Comparison of ENCODE assay signal across 14 cellular contexts in genomic region chr5:151676719-151677118, GRCh38. TPM values are rescaled to one million over a fixed set of nuclear protein-coding genes. Genes with fewer than 3 reads are reported as not detected.
DNase-seq lines count a peak whose midpoint lies in the region; ATAC-seq and TF ChIP-seq lines count a peak whose summit lies in the region.
"Had no signal": no experiment of that assay in that cellular context is flagged by ENCODE, and none has a peak within 500 bp of the region (broad histone marks: within the 10 kb centered on the region; RNA-seq: fewer than 3 reads in every experiment).

No MANE protein-coding gene starts in this region.

- no peak for TF ChIP-seq CTCF in Peyer's patch (IDR thresholded peaks at IDR 0.05)
- TF ChIP-seq CTCF in thoracic aorta (IDR thresholded peaks at IDR 0.05) = no peak

- ATAC-seq in thoracic aorta (ENCODE audit: insufficient number of reproducible peaks, low FRiP score, low read depth) (no peak), HG02884 (IDR thresholded peaks at IDR 0.05; ENCODE audit: unreplicated experiment) (no peak)
- ATAC-seq: effector memory CD8-positive, alpha-beta T cell had no signal

- H3K4me3 ChIP-seq in Peyer's patch (no peak overlapping the region), duodenal mucosa (ENCODE audit: low read depth in 1 of 2, low read length in 2 of 2) (no peak overlapping the region), mesodermal cell (ENCODE audit: extremely low read depth, insufficient read depth, low read length, poor library complexity, severe bottlenecking) (no peak overlapping the region), thoracic aorta (peak overlapping the region; percentile 8)

- no peak for DNase-seq in Peyer's patch
- no peak for DNase-seq in thoracic aorta (ENCODE audit: low spot score)
- no peak for DNase-seq in NCI-H187 (lab: John Stamatoyannopoulos, UW)
- no peak for DNase-seq in T-helper 2 cell
- no peak for DNase-seq in NCI-H524 treated with DMSO at 0.1 percent for 48 hours (lab: John Stamatoyannopoulos, UW)
- DNase-seq: activated CD4-positive, alpha-beta T cell treated with anti-CD3 and anti-CD28 coated beads for 4 hours; activated gamma-delta T cell; DMS53; effector memory CD8-positive, alpha-beta T cell; KG1; NCI-H2171 treated with DMSO at 0.1 percent for 48 hours had no signal

- H3K9ac ChIP-seq in duodenal mucosa (ENCODE audit: low read depth in 1 of 2, low read length in 2 of 2) = no peak overlapping the region

- H3K4me1 ChIP-seq in Peyer's patch = peaks cover 0 to 34% (median 1%) of the 10 kb centered on the region in 4 donors
- peaks cover 15 to 16% of the 10 kb centered on the region in 2 donors for H3K4me1 ChIP-seq in duodenal mucosa (ENCODE audit: control insufficient read depth in 1 of 2, insufficient read depth in 2 of 2, low read length in 2 of 2)
- peaks cover 90% of the 10 kb centered on the region for H3K4me1 ChIP-seq in mesodermal cell (ENCODE audit: control insufficient read depth, insufficient read depth, low read length, poor library complexity, severe bottlenecking)
- peaks cover 80 to 100% of the 10 kb centered on the region in 2 donors for H3K4me1 ChIP-seq in thoracic aorta (ENCODE audit: control insufficient read depth in 1 of 2, low read depth in 2 of 2)

- H3K27me3 ChIP-seq in Peyer's patch (no peaks in the 10 kb centered on the region), duodenal mucosa (ENCODE audit: control insufficient read depth in 1 of 2, insufficient read depth in 2 of 2, low read length in 2 of 2) (no peaks in the 10 kb centered on the region), thoracic aorta (replicated peaks; ENCODE audit: insufficient read depth) (no peaks in the 10 kb centered on the region)

- no peaks in the 10 kb centered on the region for H3K36me3 ChIP-seq in Peyer's patch
- no peaks in the 10 kb centered on the region for H3K36me3 ChIP-seq in duodenal mucosa (ENCODE audit: control insufficient read depth in 1 of 2, insufficient read depth in 2 of 2, low read length in 2 of 2)
- peaks cover 92% of the 10 kb centered on the region for H3K36me3 ChIP-seq in mesodermal cell (ENCODE audit: control insufficient read depth, insufficient read depth, low read length)
- peaks cover 40% of the 10 kb centered on the region for H3K36me3 ChIP-seq in thoracic aorta

- WGBS in mesodermal cell (ENCODE audit: insufficient coverage in 2 of 2), 2 experiments = no CpG with 5 or more reads among the region's 2 CpGs

- H3K27ac ChIP-seq in Peyer's patch = peak overlapping the region in 3 of 4 donors; percentile 26 to 78 (median 73)
- H3K27ac ChIP-seq in duodenal mucosa (ENCODE audit: low read depth, low read length) = peak overlapping the region; percentile 47
- peak overlapping the region; percentile 88 for H3K27ac ChIP-seq in mesodermal cell (ENCODE audit: low read depth, low read length, severe bottlenecking)
- H3K27ac ChIP-seq in thoracic aorta = peak overlapping the region; percentile 95 to 98

- TF ChIP-seq POLR2A in Peyer's patch (IDR thresholded peaks at IDR 0.05) = no peak

- no peaks in the 10 kb centered on the region for H3K9me3 ChIP-seq in Peyer's patch
- H3K9me3 ChIP-seq in duodenal mucosa (ENCODE audit: control insufficient read depth in 1 of 2, low read length in 2 of 2) = no peaks in the 10 kb centered on the region
- H3K9me3 ChIP-seq in mesodermal cell (ENCODE audit: control insufficient read depth, low read length) = no peaks in the 10 kb centered on the region
- H3K9me3 ChIP-seq in thoracic aorta = no peaks in the 10 kb centered on the region

RNA-seq across cellular contexts. Expression of gene SPARC, which starts 10.0 kb away (rescaled TPM):
- total RNA-seq in Peyer's patch (100 to 1,000 TPM in 1 of 4 donors, 10 to 100 TPM in 3; 47.6 to 177 (median 68.6) TPM), thoracic aorta (1,000 to 10,000 TPM; 1,654 to 1,851 TPM)
- polyA plus RNA-seq in mesodermal cell (2013, experiment 1 of 2) = 2,112 TPM
- polyA plus RNA-seq in mesodermal cell (2013, experiment 2 of 2) = 2,024 TPM

Comparison
In these comparisons a context has a peak if more than half of its experiments do, and no peak if none do; other contexts are left out.
1. RNA of gene SPARC, which starts 10.0 kb away (total RNA-seq): 1,654 to 1,851 TPM in thoracic aorta; 47.6 to 177 TPM in Peyer's patch; every median in the first group is over 4 times any median in the second.
2. Peak in every context shown above with its lines, with median percentiles within 50 percentile points of each other: H3K27ac ChIP-seq.